ENCODE assay signal across 9 cellular contexts in genomic region chr4:153221783-153222161, GRCh38. TPM values are rescaled to one million over a fixed set of nuclear protein-coding genes. Genes with fewer than 3 reads are reported as not detected.
DNase-seq lines count a peak whose midpoint lies in the region; ATAC-seq lines count a peak whose summit lies in the region.
"Had no signal": no experiment of that assay in that cellular context is flagged by ENCODE, and none has a peak within 500 bp of the region (broad histone marks: within the 10 kb centered on the region; RNA-seq: fewer than 3 reads in every experiment).

No MANE protein-coding gene starts in this region.

- no peak overlapping the region for H3K27ac Mint-ChIP-seq in stimulated activated naive CD8-positive, alpha-beta T cell treated with anti-CD3 and anti-CD28 coated beads, Interleukin-15, Interleukin-2, amounts not matched to agents 100 ng/mL and 50 ng/mL, for 24 hours
- H3K27ac Mint-ChIP-seq in stimulated activated naive CD8-positive, alpha-beta T cell treated with anti-CD3 and anti-CD28 coated beads, Interleukin-15, amount 100 ng/mL, for 72 hours = no peak overlapping the region
- H3K27ac Mint-ChIP-seq in naive thymus-derived CD8-positive, alpha-beta T cell = peak overlapping the region in 6 of 10 donors; percentile 45 to 90 (median 78)

- H3K9me3 Mint-ChIP-seq in stimulated activated naive CD8-positive, alpha-beta T cell treated with anti-CD3 and anti-CD28 coated beads, Interleukin-15, Interleukin-2, amounts not matched to agents 100 ng/mL and 50 ng/mL, for 24 hours = peaks cover 9% of the 10 kb centered on the region
- peaks cover 7 to 8% of the 10 kb centered on the region in 2 donors for H3K9me3 Mint-ChIP-seq in stimulated activated naive CD8-positive, alpha-beta T cell treated with anti-CD3 and anti-CD28 coated beads, Interleukin-15, amount 100 ng/mL, for 72 hours
- H3K9me3 Mint-ChIP-seq in naive thymus-derived CD8-positive, alpha-beta T cell = peaks cover 0 to 6% (median 0%) of the 10 kb centered on the region in 9 donors

- H3K4me1 ChIP-seq in ectodermal cell (ENCODE audit: control insufficient read depth, insufficient read depth, low read length) = no peaks in the 10 kb centered on the region

- H3K27me3 ChIP-seq in ectodermal cell (ENCODE audit: control insufficient read depth, insufficient read depth, low read length, poor library complexity, severe bottlenecking) = peaks cover 13% of the 10 kb centered on the region

- peaks cover 46% of the 10 kb centered on the region for H3K4me1 Mint-ChIP-seq in stimulated activated naive CD8-positive, alpha-beta T cell treated with anti-CD3 and anti-CD28 coated beads, Interleukin-15, Interleukin-2, amounts not matched to agents 100 ng/mL and 50 ng/mL, for 24 hours (ENCODE audit: low read depth)
- peaks cover 51% of the 10 kb centered on the region for H3K4me1 Mint-ChIP-seq in stimulated activated naive CD8-positive, alpha-beta T cell treated with anti-CD3 and anti-CD28 coated beads, Interleukin-15, amount 100 ng/mL, for 72 hours
- peaks cover 14 to 46% (median 35%) of the 10 kb centered on the region in 4 donors for H3K4me1 Mint-ChIP-seq in naive thymus-derived CD8-positive, alpha-beta T cell

- no peaks in the 10 kb centered on the region for H3K9me3 ChIP-seq in ectodermal cell (ENCODE audit: control insufficient read depth, low read length)

- no peak overlapping the region for H3K27ac ChIP-seq in ectodermal cell (ENCODE audit: insufficient read depth, low read depth, low read length, poor library complexity, severe bottlenecking)

- H3K27me3 Mint-ChIP-seq in stimulated activated naive CD8-positive, alpha-beta T cell treated with anti-CD3 and anti-CD28 coated beads, Interleukin-15, Interleukin-2, amounts not matched to agents 100 ng/mL and 50 ng/mL, for 24 hours = peaks cover 25% of the 10 kb centered on the region
- peaks cover 29% of the 10 kb centered on the region for H3K27me3 Mint-ChIP-seq in stimulated activated naive CD8-positive, alpha-beta T cell treated with anti-CD3 and anti-CD28 coated beads, Interleukin-15, amount 100 ng/mL, for 72 hours
- peaks cover 0 to 5% (median 0%) of the 10 kb centered on the region in 5 donors for H3K27me3 Mint-ChIP-seq in naive thymus-derived CD8-positive, alpha-beta T cell

- peak overlapping the region; percentile 51 for H3K4me3 ChIP-seq in ectodermal cell (ENCODE audit: insufficient read depth, low read depth, low read length)

- 76 to 77% methylated on average over 6 of the region's 6 CpGs for WGBS in ectodermal cell, 2 experiments

- peaks cover 10% of the 10 kb centered on the region for H3K36me3 Mint-ChIP-seq in stimulated activated naive CD8-positive, alpha-beta T cell treated with anti-CD3 and anti-CD28 coated beads, Interleukin-15, Interleukin-2, amounts not matched to agents 100 ng/mL and 50 ng/mL, for 24 hours (ENCODE audit: low read depth)
- no peaks in the 10 kb centered on the region for H3K36me3 Mint-ChIP-seq in naive thymus-derived CD8-positive, alpha-beta T cell

- no peak for ATAC-seq in stimulated activated naive CD8-positive, alpha-beta T cell treated with anti-CD3 and anti-CD28 coated beads, Interleukin-15, amount 100 ng/mL, for 72 hours
- no peak for ATAC-seq in naive thymus-derived CD8-positive, alpha-beta T cell
- ATAC-seq in HG03139 (IDR thresholded peaks at IDR 0.05; ENCODE audit: unreplicated experiment) = no peak

- POLR2A ChIA-PET in naive thymus-derived CD8-positive, alpha-beta T cell (lab: Charles Lee) = no interaction called here

- H3K4me3 Mint-ChIP-seq in stimulated activated naive CD8-positive, alpha-beta T cell treated with anti-CD3 and anti-CD28 coated beads, Interleukin-15, Interleukin-2, amounts not matched to agents 100 ng/mL and 50 ng/mL, for 24 hours = peak overlapping the region; percentile 82
- H3K4me3 Mint-ChIP-seq in stimulated activated naive CD8-positive, alpha-beta T cell treated with anti-CD3 and anti-CD28 coated beads, Interleukin-15, amount 100 ng/mL, for 72 hours = peak overlapping the region in 1 of 2 donors; percentile 87
- peak overlapping the region; percentile 82 to 94 (median 91) for H3K4me3 Mint-ChIP-seq in naive thymus-derived CD8-positive, alpha-beta T cell

- H3K36me3 ChIP-seq in ectodermal cell (ENCODE audit: control insufficient read depth, insufficient read depth, low read length) = no peaks in the 10 kb centered on the region

- no peak for DNase-seq in stimulated activated naive CD8-positive, alpha-beta T cell treated with anti-CD3 and anti-CD28 coated beads, Interleukin-15, amount 100 ng/mL, for 72 hours
- no peak for DNase-seq in naive thymus-derived CD8-positive, alpha-beta T cell
- DNase-seq in NCI-H510A treated with DMSO at 0.1 percent for 48 hours (lab: John Stamatoyannopoulos, UW) (no peak), NCI-H748 treated with DMSO at 0.1 percent for 48 hours (lab: John Stamatoyannopoulos, UW) (no peak), 8988T (no peak)
- DNase-seq: activated CD4-positive, alpha-beta T cell treated with anti-CD3 and anti-CD28 coated beads for 1 hour had no signal

RNA-seq across cellular contexts. Expression of gene TRIM2, which starts 17.5 kb away (rescaled TPM):
- polyA plus RNA-seq in ectodermal cell (2013, experiment 1 of 4) = 73.0 TPM
- 74.3 TPM for polyA plus RNA-seq in ectodermal cell (2013, experiment 2 of 4)
- polyA plus RNA-seq in ectodermal cell (2013, experiment 3 of 4) = 61.4 TPM
- polyA plus RNA-seq in ectodermal cell (2013, experiment 4 of 4) = 65.9 TPM
- 1 to 10 TPM; 1.1 to 1.8 TPM for total RNA-seq in naive thymus-derived CD8-positive, alpha-beta T cell
- 1 to 10 TPM in 2 of 3 donors, under 1 TPM in 1; 0.71 to 1.7 (median 1.2) TPM for polyA plus RNA-seq in naive thymus-derived CD8-positive, alpha-beta T cell

Comparison
In these comparisons a context has a peak if more than half of its experiments do, and no peak if none do; other contexts are left out.
1. H3K27ac Mint-ChIP-seq: peak in naive thymus-derived CD8-positive, alpha-beta T cell (6 of 10); none in stimulated activated naive CD8-positive, alpha-beta T cell treated with anti-CD3 and anti-CD28 coated beads, Interleukin-15, Interleukin-2, amounts not matched to agents 100 ng/mL and 50 ng/mL, for 24 hours (single experiment) and stimulated activated naive CD8-positive, alpha-beta T cell treated with anti-CD3 and anti-CD28 coated beads, Interleukin-15, amount 100 ng/mL, for 72 hours (0 of 2).